8 cellular contexts compared by ENCODE assay signal in genomic region chr3:11641316-11641682, GRCh38. TPM values are rescaled to one million over a fixed set of nuclear protein-coding genes. Genes with fewer than 3 reads are reported as not detected.
DNase-seq lines count a peak whose midpoint lies in the region; ATAC-seq, FAIRE-seq and TF ChIP-seq lines count a peak whose summit lies in the region.

No MANE protein-coding gene starts in this region.

- H3K4me1 ChIP-seq in A549 (peaks cover 24% of the 10 kb centered on the region; the same call in 2 of the 3 replicates), mononuclear cell (ENCODE audit: insufficient read depth, low read length) (peaks cover 34% of the 10 kb centered on the region)

- no peaks in the 10 kb centered on the region for H3K36me3 ChIP-seq in brain microvascular endothelial cell (replicated peaks)

- TF ChIP-seq POLR2A in A549 (IDR thresholded peaks at IDR 0.05; ENCODE audit: low read length) = no peak

- CTCF ChIA-PET in A549 (lab: Yijun Ruan, JAX) = interaction anchor here (0.6 to 4.8 kb wide), 5 partner anchors 10 to 766 kb away, joined by 3 to 26 read pairs (median 4); no protein-coding TSS in a partner anchor

- POLR2A ChIA-PET in A549 (lab: Yijun Ruan, JAX) = no interaction called here

- TF ChIP-seq RAD21 in A549 (conservative IDR thresholded peaks at IDR 0.05 in 1 of 2, IDR thresholded peaks at IDR 0.05 in 1 of 2) = no peak

- H3K4me2 ChIP-seq in A549 = peak overlapping the region; percentile 91

- TF ChIP-seq EP300 in A549 (IDR thresholded peaks at IDR 0.05) = no peak

- H3K27ac ChIP-seq in A549 (peak overlapping the region; percentile 84 to 88), brain microvascular endothelial cell (peak overlapping the region; percentile 92)

- H3K4me3 ChIP-seq in A549 (peak overlapping the region; percentile 61), brain microvascular endothelial cell (ENCODE audit: low read depth, low read length) (peak overlapping the region; percentile 96), mononuclear cell (ENCODE audit: low read length) (peak overlapping the region; percentile 93)

- no peak for FAIRE-seq in A549 (lab: Jason Lieb, UNC)

- no peak for ATAC-seq in A549

- 10% methylated on average over 2 of the region's 2 CpGs for WGBS in A549 (ENCODE audit: missing lambda C conversion rate)

- DNase-seq in A549 (ENCODE audit: low read depth in 1 of 2, low spot score in 1 of 2) = peak in 1 of 2 experiments; percentile 18
- peak; percentile 25 for DNase-seq in HT1080 (ENCODE audit: low read depth)
- no peak for DNase-seq in brain microvascular endothelial cell
- DNase-seq in NCI-H1417 (lab: John Stamatoyannopoulos, UW) = no peak
- no peak for DNase-seq in stimulated activated CD4-positive, alpha-beta T cell treated with anti-CD3 and anti-CD28 coated beads, Interleukin-2, amount 100 ng/mL, for 24 hours
- no peak for DNase-seq in GOT3 (lab: John Stamatoyannopoulos, UW)
- no peak for DNase-seq in activated CD4-positive, alpha-beta T cell treated with anti-CD3 and anti-CD28 coated beads for 48 hours

- H3K9me3 ChIP-seq in A549 = no peaks in the 10 kb centered on the region
- no peaks in the 10 kb centered on the region for H3K9me3 ChIP-seq in mononuclear cell (ENCODE audit: low read depth, low read length)

- H3K27me3 ChIP-seq in brain microvascular endothelial cell (replicated peaks) (no peaks in the 10 kb centered on the region), mononuclear cell (ENCODE audit: insufficient read depth, low read length) (no peaks in the 10 kb centered on the region)

- no peak for TF ChIP-seq CTCF in A549 (IDR thresholded peaks at IDR 0.05)
- TF ChIP-seq CTCF in brain microvascular endothelial cell (IDR thresholded peaks at IDR 0.05; ENCODE audit: low read depth, low read length, missing control alignments) = no peak

- in situ Hi-C loops in brain microvascular endothelial cell (cut with HindIII; ENCODE audit: low pct_ligation_motif_present, low sequenced_read_pairs) = loop anchor here (25.0 kb wide), 1 partner anchor 254 kb away; no protein-coding TSS in a partner anchor

TF ChIP-seq in A549, 52 proteins besides CTCF, POLR2A, EP300 and RAD21:
- TF ChIP-seq TP53 (CRISPR knock-in tag; IDR thresholded peaks at IDR 0.05) (no peak), RCOR1 (IDR thresholded peaks at IDR 0.05; ENCODE audit: low read depth, low read length) (no peak), SMC3 (IDR thresholded peaks at IDR 0.05) (no peak), HES2 (IDR thresholded peaks at IDR 0.05) (no peak), HOXB5 (CRISPR knock-in tag; IDR thresholded peaks at IDR 0.05) (no peak), BCL3 (IDR thresholded peaks at IDR 0.05) (no peak), CBX2 (IDR thresholded peaks at IDR 0.05; ENCODE audit: borderline replicate concordance, low read depth) (no peak), PHF8 (IDR thresholded peaks at IDR 0.05; ENCODE audit: borderline replicate concordance, low read depth) (no peak), FOSB (CRISPR knock-in tag; IDR thresholded peaks at IDR 0.05) (no peak), FOXS1 (CRISPR knock-in tag; IDR thresholded peaks at IDR 0.05) (no peak), HOXA7 (CRISPR knock-in tag; IDR thresholded peaks at IDR 0.05) (no peak), PBX3 (IDR thresholded peaks at IDR 0.05) (no peak), E2F6 (IDR thresholded peaks at IDR 0.05; ENCODE audit: borderline replicate concordance, low read depth) (no peak), CBX8 (IDR thresholded peaks at IDR 0.05) (no peak), EHF (CRISPR knock-in tag; IDR thresholded peaks at IDR 0.05) (no peak), CEBPB (IDR thresholded peaks at IDR 0.05) (no peak), NR3C1 (IDR thresholded peaks at IDR 0.05) (no peak), CHD2 (IDR thresholded peaks at IDR 0.05; ENCODE audit: low read length, partially characterized antibody) (no peak), FOSL2 (IDR thresholded peaks at IDR 0.05) (no peak), FOSL2 (CRISPR knock-in tag; IDR thresholded peaks at IDR 0.05) (no peak)

RNA-seq across cellular contexts. Expression of gene VGLL4, which starts 2.4 kb away (rescaled TPM):
- polyA plus RNA-seq in A549 (2011; rRNA removed) = 26.3 and 28.1 TPM in 2 replicates
- 29.7 and 37.9 TPM in 2 replicates for polyA plus RNA-seq in A549 (2012; cell fraction: cytosol; rRNA removed)
- polyA plus RNA-seq in A549 (2012; cell fraction: nucleus; rRNA removed) = 47.0 and 48.7 TPM in 2 replicates
- polyA plus RNA-seq in A549 (2017; fragmentation: RNase III; extraction: RNeasy Plus Mini Kit Qiagen cat#74134 plus additional on column Dnase treatment) = 22.0 to 24.7 TPM (median 24.2 TPM) in 3 replicates
- 20.6 and 22.9 TPM in 2 replicates for polyA minus RNA-seq in A549 (2011; rRNA and poly(A)+ RNA removed)
- 40.3 and 57.4 TPM in 2 replicates for total RNA-seq in HT1080 (2014; rRNA removed; shearing (Covaris generic))
- polyA plus RNA-seq in HT1080 (2015; cell fraction: cytosol; rRNA removed) = 56.4 and 67.5 TPM in 2 replicates
- polyA plus RNA-seq in HT1080 (2015; cell fraction: nucleus; rRNA removed) = 106 and 110 TPM in 2 replicates
- 20.5 TPM for total RNA-seq in mononuclear cell
